In genomic region chr2:237823544-237823943, GRCh38 we compare ENCODE assay signal across 1 cellular context.
A peak's percentile ranks its signal among the peaks of the same experiment; 100 is the strongest.
TF ChIP-seq lines count a peak whose summit lies in the region.

No MANE protein-coding gene starts in this region.

TF ChIP-seq in HepG2, 621 proteins besides CTCF, POLR2A, EP300 and RAD21:
- peak; percentile 77 to 90 for TF ChIP-seq MAFK (conservative IDR thresholded peaks at IDR 0.05 in 1 of 2, IDR thresholded peaks at IDR 0.05 in 1 of 2; ENCODE audit: low read length in 2 of 2)
- no peak for TF ChIP-seq IKZF1 (IDR thresholded peaks at IDR 0.05)
- TF ChIP-seq MAFF (IDR thresholded peaks at IDR 0.05; ENCODE audit: low read depth, low read length) = peak; percentile 85
